33 cellular contexts compared by ENCODE assay signal in genomic region chr12:126464157-126464556, GRCh38.
"Had no signal": no experiment of that assay in that cellular context is flagged by ENCODE, and none has a peak within 500 bp of the region (broad histone marks: within the 10 kb centered on the region; RNA-seq: fewer than 3 reads in every experiment).

No MANE protein-coding gene starts in this region.

- FAIRE-seq: endometrium, endothelial cell of umbilical vein had no signal

- H3K27me3 ChIP-seq: adrenal gland, body of pancreas, cardiac muscle cell, colonic mucosa, gastroesophageal sphincter, heart right ventricle had no signal

- H3K36me3 ChIP-seq: adrenal gland, cardiac muscle cell, colonic mucosa, gastroesophageal sphincter, heart right ventricle, WERI-Rb-1 had no signal

- ATAC-seq: activated CD4-positive, CD25-positive, alpha-beta regulatory T cell treated with anti-CD3 and anti-CD28 coated beads, Interleukin-2, amount 50 U/mL, for 24 hours; activated CD8-positive, alpha-beta T cell treated with anti-CD3 and anti-CD28 coated beads for 36 hours; activated naive CD8-positive, alpha-beta T cell treated with anti-CD3 and anti-CD28 coated beads, Interleukin-2, amount 50 U/mL, for 24 hours; body of pancreas; esophagus mucosa; gastroesophageal sphincter; heart right ventricle; T-helper 17 cell had no signal

- H3K9me3 ChIP-seq: adrenal gland, body of pancreas, colonic mucosa, gastroesophageal sphincter, heart right ventricle had no signal

- DNase-seq: activated B cell treated with CpG ODN at 0.5 μM for 24 hours; activated CD4-positive, alpha-beta T cell treated with anti-CD3 and anti-CD28 coated beads for 48 hours; activated CD4-positive, alpha-beta T cell treated with anti-CD3 and anti-CD28 coated beads, Interleukin-2, amount 50 U/mL, for 1 hour; activated CD4-positive, alpha-beta T cell treated with anti-CD3 and anti-CD28 coated beads, Interleukin-2, amount 50 U/mL, for 48 hours; activated CD8-positive, alpha-beta memory T cell treated with anti-CD3 and anti-CD28 coated beads for 24 hours; activated CD8-positive, alpha-beta memory T cell treated with anti-CD3 and anti-CD28 coated beads, Interleukin-2, amount 50 U/mL, for 4 hours; activated CD8-positive, alpha-beta T cell treated with anti-CD3 and anti-CD28 coated beads for 36 hours; activated effector memory CD4-positive, alpha-beta T cell treated with anti-CD3 and anti-CD28 coated beads, Interleukin-2, amount 50 U/mL, for 16 hours; activated naive CD4-positive, alpha-beta T cell treated with anti-CD3 and anti-CD28 coated beads for 36 hours; activated naive CD8-positive, alpha-beta T cell treated with anti-CD3 and anti-CD28 coated beads for 36 hours; activated naive CD8-positive, alpha-beta T cell treated with anti-CD3 and anti-CD28 coated beads, Interleukin-2, amount 50 U/mL, for 24 hours; activated T-cell treated with anti-CD3 and anti-CD28 coated beads, Interleukin-2, amount 50 U/mL, for 1 hour; activated T-cell treated with anti-CD3 and anti-CD28 coated beads, Interleukin-2, amount 50 U/mL, for 48 hours; adrenal gland; amygdala; aorta; body of pancreas; central memory CD4-positive, alpha-beta T cell; cerebellar nuclear complex; colonic mucosa; effector CD8-positive, alpha-beta T cell; foreskin melanocyte; heart right ventricle; T-helper 1 cell; T-helper 17 cell; T1000; WERI-Rb-1 had no signal

- H3K4me1 ChIP-seq: adrenal gland, body of pancreas, colonic mucosa, gastroesophageal sphincter, heart right ventricle had no signal

- H3K4me3 ChIP-seq: adrenal gland, body of pancreas, cardiac muscle cell, colonic mucosa, gastroesophageal sphincter, heart right ventricle had no signal

- H3K27ac ChIP-seq: adrenal gland, body of pancreas, cardiac muscle cell, colonic mucosa, gastroesophageal sphincter, heart right ventricle, WERI-Rb-1 had no signal
